Comparison of ENCODE assay signal across 24 cellular contexts in the genomic region with DNA sequence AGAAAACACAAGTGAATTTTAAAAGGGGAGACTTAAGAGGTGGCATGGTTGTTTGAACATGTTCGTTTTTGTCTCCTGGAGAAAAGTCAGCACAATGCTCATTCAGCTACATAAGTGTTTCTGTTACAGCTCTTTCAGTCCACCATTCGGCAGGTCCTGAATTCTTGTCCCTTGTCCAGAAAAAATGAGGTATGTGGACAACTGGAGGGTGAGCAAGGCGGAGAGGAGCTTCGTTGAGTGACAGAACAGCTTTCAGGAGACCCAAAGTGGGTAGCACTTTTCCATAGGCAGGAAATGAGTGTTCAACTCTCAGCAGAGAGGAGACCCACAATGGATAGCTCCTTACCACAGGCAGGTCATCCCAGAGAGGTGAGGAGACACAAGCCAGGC. TPM values are rescaled to one million over a fixed set of nuclear protein-coding genes. Genes with fewer than 3 reads are reported as not detected.
A peak's percentile ranks its signal among the peaks of the same experiment; 100 is the strongest.
DNase-seq lines count a peak whose midpoint lies in the region; ATAC-seq, FAIRE-seq and TF ChIP-seq lines count a peak whose summit lies in the region.
"Had no signal": no experiment of that assay in that cellular context is flagged by ENCODE, and none has a peak within 500 bp of the region (broad histone marks: within the 10 kb centered on the region; RNA-seq: fewer than 3 reads in every experiment).

No MANE protein-coding gene starts in this region.

- H3K36me3 ChIP-seq in GM12878 (ENCODE audit: control insufficient read depth in 2 of 2, insufficient read depth in 2 of 2, low read length in 1 of 2): no peaks in the 10 kb centered on the region
- H3K36me3 ChIP-seq in psoas muscle (ENCODE audit: insufficient read depth in 1 of 2, low read depth in 1 of 2): no peaks in the 10 kb centered on the region

- no peak for DNase-seq in GM18507 (ENCODE audit: extremely low spot score, insufficient read length, low read depth)
- DNase-seq in LHCN-M2 (ENCODE audit: low read depth): peak; percentile 64
- no peak for DNase-seq in GM12878 (ENCODE audit: low read depth, low spot score)
- no peak for DNase-seq in psoas muscle
- DNase-seq in natural killer cell: no peak
- DNase-seq in NCI-H82 (lab: John Stamatoyannopoulos, UW): no peak
- DNase-seq: CD4-positive, CD25-positive, alpha-beta regulatory T cell; DMS153; DND-41; GOT3; HCEC 1CT; MV-4-11; NCI-H1105; NCI-H1436 treated with DMSO at 0.1 percent for 48 hours; NCI-H187 treated with DMSO at 0.1 percent for 48 hours; NCI-H2171 treated with DMSO at 0.1 percent for 48 hours; NCI-H524; NCI-H748 treated with DMSO at 0.1 percent for 48 hours had no signal

- no peak overlapping the region for H2AFZ ChIP-seq in GM12878 (ENCODE audit: control insufficient read depth, low read depth, low read length)

- no peaks in the 10 kb centered on the region for H3K36me3 Mint-ChIP-seq in natural killer cell
- H3K36me3 Mint-ChIP-seq: CD4-positive, CD25-positive, alpha-beta regulatory T cell; IgD-negative memory B cell had no signal

- intact Hi-C loops in GM12878 (cut with micrococcal nuclease; ENCODE audit: unreplicated experiment): no loop called here
- intact Hi-C loops in psoas muscle (cut with DNase I): loop anchor here in 1 of 2 donors (10.0 kb wide), 1 partner anchor 60 kb away; no protein-coding TSS in a partner anchor
- intact Hi-C loops in natural killer cell (cut with micrococcal nuclease): no loop called here

- 89% methylated on average over 4 of the region's 4 CpGs for WGBS in GM12878 (ENCODE audit: insufficient coverage, insufficient replicate concordance, low lambda C conversion rate, missing lambda C conversion rate)
- WGBS in psoas muscle, 3 donors: 33 to 53% (median 37%) methylated on average over 4 of the region's 4 CpGs

- H3K9me3 Mint-ChIP-seq in natural killer cell: no peaks in the 10 kb centered on the region
- H3K9me3 Mint-ChIP-seq: IgD-negative memory B cell had no signal

- peaks cover 0 to 8% of the 10 kb centered on the region in 2 donors for H3K4me1 Mint-ChIP-seq in natural killer cell

- RAD21 ChIA-PET in GM12878 (lab: Charles Lee; ENCODE audit: unreplicated experiment): interaction anchor here (0.6 to 11.9 kb wide), 16 partner anchors 8 to 77 kb away, joined by 3 to 146 read pairs (median 8); a partner anchor contains a TSS

- no TSS peak for BruUV-seq in GM12878 (replicated peaks; lab: Mats Ljungman, UMichigan)

- H3K9me3 ChIP-seq in GM12878 (replicated peaks; ENCODE audit: control insufficient read depth, insufficient read depth, low read length) (no peaks in the 10 kb centered on the region; the same call in 2 of the 3 replicates), psoas muscle (no peaks in the 10 kb centered on the region)
- H3K9me3 ChIP-seq: SJSA1 had no signal

- no peak overlapping the region for H3K4me3 Mint-ChIP-seq in natural killer cell
- H3K4me3 Mint-ChIP-seq: CD4-positive, CD25-positive, alpha-beta regulatory T cell; IgD-negative memory B cell had no signal

- H3K27ac ChIP-seq in GM12878 (ENCODE audit: control insufficient read depth, insufficient read depth) (peak overlapping the region; percentile 34), psoas muscle (peak overlapping the region; percentile 5)
- H3K27ac ChIP-seq: BLaER1, SJSA1 had no signal

- no peak for TF ChIP-seq CTCF in GM12878 (IDR thresholded peaks at IDR 0.05 in 2 of 3, conservative IDR thresholded peaks at IDR 0.05 in 1 of 3; ENCODE audit: control insufficient read depth in 2 of 3, extremely low read depth in 1 of 3, insufficient read depth in 1 of 3, low read depth in 3 of 3, low read length in 3 of 3)
- TF ChIP-seq CTCF in psoas muscle (IDR thresholded peaks at IDR 0.05): no peak
- TF ChIP-seq CTCF in natural killer cell (IDR thresholded peaks at IDR 0.05): no peak

- H3K4me1 ChIP-seq in GM12878 (ENCODE audit: control insufficient read depth, insufficient read depth, low read length) (peaks cover 48% of the 10 kb centered on the region), psoas muscle (peaks cover 44% of the 10 kb centered on the region)

- H3K27ac Mint-ChIP-seq in natural killer cell: no peak overlapping the region
- H3K27ac Mint-ChIP-seq: CD4-positive, CD25-positive, alpha-beta regulatory T cell; IgD-negative memory B cell had no signal

- no peak for TF ChIP-seq RAD21 in GM12878 (IDR thresholded peaks at IDR 0.05; ENCODE audit: insufficient read depth, low read depth, low read length)

- in situ Hi-C loops in GM12878 (cut with MboI): no loop called here

- peaks cover 75% of the 10 kb centered on the region for H3K79me2 ChIP-seq in GM12878 (ENCODE audit: control insufficient read depth, insufficient read depth, low read length)

- no peak for TF ChIP-seq POLR2A in GM12878 (IDR thresholded peaks at IDR 0.05; ENCODE audit: low read depth, low read length)

- no peak overlapping the region for H3K9ac ChIP-seq in GM12878 (ENCODE audit: control insufficient read depth, insufficient read depth, low read length)
- H3K9ac ChIP-seq: BLaER1 had no signal

- H4K20me1 ChIP-seq in GM12878 (ENCODE audit: control insufficient read depth, insufficient read depth): no peaks in the 10 kb centered on the region
- H4K20me1 ChIP-seq: BLaER1 had no signal

- SMC1A ChIA-PET in GM12878 (lab: Charles Lee; ENCODE audit: uncharacterized antibody, unreplicated experiment): interaction anchor here (0.8 to 11.3 kb wide), 21 partner anchors 8 to 85 kb away, joined by 3 to 311 read pairs (median 5); a partner anchor contains a TSS

- no peak for ATAC-seq in GM12878
- ATAC-seq in psoas muscle: no peak
- ATAC-seq in natural killer cell: no peak
- no peak for ATAC-seq in HG03571 (IDR thresholded peaks at IDR 0.05; ENCODE audit: unreplicated experiment)
- ATAC-seq: Right ventricle myocardium inferior had no signal

- CTCF ChIA-PET in GM12878 (lab: Yijun Ruan, JAX): interaction anchor here (0.6 to 6.5 kb wide), 8 partner anchors 15 to 73 kb away, joined by 3 to 32 read pairs (median 3); a partner anchor contains a TSS

- FAIRE-seq in GM18507 (lab: Jason Lieb, UNC) (peak; percentile 44), GM12878 (lab: Jason Lieb, UNC) (no peak)
- FAIRE-seq: A204.1 had no signal

- no peaks in the 10 kb centered on the region for H3K27me3 Mint-ChIP-seq in natural killer cell (ENCODE audit: low read depth in 2 of 2)
- H3K27me3 Mint-ChIP-seq: CD4-positive, CD25-positive, alpha-beta regulatory T cell; IgD-negative memory B cell had no signal

- POLR2A ChIA-PET in GM12878 (lab: Charles Lee): interaction anchor here (0.6 to 6.8 kb wide), 13 partner anchors 11 to 1167 kb away, joined by 3 to 67 read pairs (median 6); no protein-coding TSS in a partner anchor

- TF ChIP-seq EP300 in GM12878 (IDR thresholded peaks at IDR 0.05; ENCODE audit: borderline replicate concordance in 1 of 2, control insufficient read depth in 1 of 2, low read depth in 2 of 2, low read length in 2 of 2): no peak

- H3K4me3 ChIP-seq in GM12878 (no peak overlapping the region), psoas muscle (no peak overlapping the region)
- H3K4me3 ChIP-seq: BLaER1, SJSA1 had no signal

- H3K4me2 ChIP-seq in GM12878 (ENCODE audit: control insufficient read depth, insufficient read depth): no peak overlapping the region; the same call in 1 of the 2 replicates
- H3K4me2 ChIP-seq: BLaER1 had no signal

- H3K27me3 ChIP-seq in GM12878 (replicated peaks in 1 of 2; ENCODE audit: control insufficient read depth in 2 of 2, insufficient read depth in 2 of 2, low read length in 1 of 2): no peaks in the 10 kb centered on the region
- H3K27me3 ChIP-seq in psoas muscle (ENCODE audit: insufficient read depth in 3 of 3, low read length in 2 of 3): no peaks in the 10 kb centered on the region
- H3K27me3 ChIP-seq: BLaER1, SJSA1 had no signal

TF ChIP-seq in GM12878, 131 proteins besides CTCF, POLR2A, EP300 and RAD21 (continues in another document):
- TF ChIP-seq SP1 (IDR thresholded peaks at IDR 0.05; ENCODE audit: low read depth, low read length): no peak

RNA-seq across cellular contexts. Expression of a gene that starts 4.9 kb away (rescaled TPM):
- total RNA-seq in LHCN-M2 (2014; rRNA removed) (18.3 and 20.6 TPM in 2 replicates), GM12878 (2014; rRNA removed) (3.4 and 4.0 TPM in 2 replicates), GM12878 (2014; rRNA removed; fragmentation: Illumina TruSeq; extraction: Trizol) (3.2 and 3.9 TPM in 2 replicates), GM12878 (2021) (1.9 and 2.4 TPM in 2 replicates), psoas muscle (1 to 10 TPM in 1 of 4 donors, under 1 TPM in 3; 0.50 to 1.3 (median 0.86) TPM), natural killer cell (1 to 10 TPM in 1 of 3 donors, under 1 TPM in 2; 0.14 to 1.2 (median 0.16) TPM)
- polyA plus RNA-seq in LHCN-M2 (2012): 9.7 TPM
- total RNA-seq in GM12878 (2013; cell fraction: nucleolus; rRNA removed): 37.4 and 39.7 TPM in 2 replicates
- polyA plus RNA-seq in GM12878 (2011; ENCODE audit: low read depth): 1.5 TPM
- polyA plus RNA-seq in GM12878 (2011; rRNA removed) (37.3 and 46.0 TPM in 2 replicates), GM12878 (2014; fragmentation: Illumina TruSeq; extraction: Trizol) (2.9 and 3.3 TPM in 2 replicates), GM12878 (2014; fragmentation: Nextera tagmentation; extraction: Ambion mirVana) (1 to 10 TPM; 1.5 to 2.5 TPM), GM12878 (2014; rRNA removed) (1.8 and 2.0 TPM in 2 replicates), GM12878 (2016; fragmentation: Nextera tagmentation; extraction: Ambion mirVana) (1 to 10 TPM; 3.0 to 4.1 TPM), psoas muscle (under 1 TPM; 0.29 to 0.62 (median 0.38) TPM)
- 19.5 and 25.9 TPM in 2 replicates for polyA plus RNA-seq in GM12878 (2011; cell fraction: cytosol; rRNA removed)
- 22.2 and 35.4 TPM in 2 replicates for polyA plus RNA-seq in GM12878 (2011; cell fraction: nucleus; rRNA removed)
- 1.3 and 3.0 TPM in 2 replicates for polyA plus RNA-seq in GM12878 (2012)
- 51.9 and 57.8 TPM in 2 replicates for polyA minus RNA-seq in GM12878 (2011; rRNA and poly(A)+ RNA removed)
- 16.7 and 17.6 TPM in 2 replicates for polyA minus RNA-seq in GM12878 (2011; cell fraction: cytosol; rRNA and poly(A)+ RNA removed)
- 29.9 and 30.0 TPM in 2 replicates for polyA minus RNA-seq in GM12878 (2011; cell fraction: nucleus; rRNA and poly(A)+ RNA removed)
